ENCODE assay signal across 20 cellular contexts in genomic region chr7:5672468-5672867, GRCh38.
DNase-seq lines count a peak whose midpoint lies in the region; ATAC-seq, FAIRE-seq and TF ChIP-seq lines count a peak whose summit lies in the region.
"Had no signal": no experiment of that assay in that cellular context is flagged by ENCODE, and none has a peak within 500 bp of the region (broad histone marks: within the 10 kb centered on the region; RNA-seq: fewer than 3 reads in every experiment).

No MANE protein-coding gene starts in this region.

- POLR2A ChIA-PET in activated CD8-positive, alpha-beta T cell treated with anti-CD3 and anti-CD28 coated beads for 36 hours (lab: Charles Lee), result no interaction called here
- POLR2A ChIA-PET in activated CD8-positive, alpha-beta T cell treated with anti-CD3 and anti-CD28 coated beads, Interleukin-2, amount 10 ng/mL, durations not matched to agents 7 days and 5 days (lab: Charles Lee), result no interaction called here

- H3K36me3 Mint-ChIP-seq in activated CD8-positive, alpha-beta T cell treated with anti-CD3 and anti-CD28 coated beads for 36 hours (ENCODE audit: low read depth), result peaks cover 16% of the 10 kb centered on the region
- peaks cover 9% of the 10 kb centered on the region for H3K36me3 Mint-ChIP-seq in activated CD8-positive, alpha-beta T cell treated with anti-CD3 and anti-CD28 coated beads, Interleukin-2, amount 10 ng/mL, durations not matched to agents 7 days and 5 days (ENCODE audit: low read depth)
- peaks cover 6% of the 10 kb centered on the region for H3K36me3 Mint-ChIP-seq in chondrocyte (ENCODE audit: low read depth)

- no peak for DNase-seq in activated CD8-positive, alpha-beta T cell treated with anti-CD3 and anti-CD28 coated beads for 36 hours
- DNase-seq in activated CD8-positive, alpha-beta T cell treated with anti-CD3 and anti-CD28 coated beads, Interleukin-2, amount 10 ng/mL, durations not matched to agents 7 days and 5 days, result no peak
- DNase-seq in chondrocyte (ENCODE audit: low spot score), result no peak
- no peak for DNase-seq in upper lobe of right lung
- no peak for DNase-seq in GM19239 (ENCODE audit: insufficient read length, low spot score)
- DNase-seq in NCI-H82 treated with DMSO at 0.1 percent for 48 hours (lab: John Stamatoyannopoulos, UW; ENCODE audit: unreplicated experiment), result no peak
- DNase-seq in RPMI8226, result no peak
- DNase-seq: activated CD4-positive, alpha-beta T cell treated with anti-CD3 and anti-CD28 coated beads for 48 hours; DMS79; heart left ventricle; KG1; NCI-H82 had no signal

- no peak for FAIRE-seq in GM19239 (lab: Jason Lieb, UNC)
- FAIRE-seq: bronchial epithelial cell, keratinocyte, RCC 7860 had no signal

- no peak for ATAC-seq in activated CD8-positive, alpha-beta T cell treated with anti-CD3 and anti-CD28 coated beads for 36 hours
- no peak for ATAC-seq in activated CD8-positive, alpha-beta T cell treated with anti-CD3 and anti-CD28 coated beads, Interleukin-2, amount 10 ng/mL, durations not matched to agents 7 days and 5 days
- no peak for ATAC-seq in upper lobe of right lung
- ATAC-seq: heart left ventricle had no signal

- H3K9me3 Mint-ChIP-seq in activated CD8-positive, alpha-beta T cell treated with anti-CD3 and anti-CD28 coated beads for 36 hours, result no peaks in the 10 kb centered on the region
- no peaks in the 10 kb centered on the region for H3K9me3 Mint-ChIP-seq in activated CD8-positive, alpha-beta T cell treated with anti-CD3 and anti-CD28 coated beads, Interleukin-2, amount 10 ng/mL, durations not matched to agents 7 days and 5 days (ENCODE audit: insufficient read depth)
- no peaks in the 10 kb centered on the region for H3K9me3 Mint-ChIP-seq in chondrocyte (ENCODE audit: low read depth)

- H3K27ac ChIP-seq in muscle layer of duodenum (ENCODE audit: low read length) (peak overlapping the region; percentile 21), upper lobe of right lung (peak overlapping the region; percentile 11)
- H3K27ac ChIP-seq: 22Rv1, suprapubic skin had no signal

- intact Hi-C loops in activated CD8-positive, alpha-beta T cell treated with anti-CD3 and anti-CD28 coated beads for 36 hours (cut with micrococcal nuclease), result no loop called here
- intact Hi-C loops in upper lobe of right lung (cut with DNase I), result no loop called here

- H3K9me3 ChIP-seq in muscle layer of duodenum (ENCODE audit: control insufficient read depth in 1 of 2, low read length in 2 of 2) (no peaks in the 10 kb centered on the region), upper lobe of right lung (no peaks in the 10 kb centered on the region)
- H3K9me3 ChIP-seq: BLaER1 treated with 17β-estradiol and CSF1 and Interleukin-3, amounts not matched to agents 10 nM and 100 nM; heart left ventricle; suprapubic skin had no signal

- H3K27ac Mint-ChIP-seq in activated CD8-positive, alpha-beta T cell treated with anti-CD3 and anti-CD28 coated beads for 36 hours, result peak overlapping the region; percentile 9
- no peak overlapping the region for H3K27ac Mint-ChIP-seq in activated CD8-positive, alpha-beta T cell treated with anti-CD3 and anti-CD28 coated beads, Interleukin-2, amount 10 ng/mL, durations not matched to agents 7 days and 5 days
- peak overlapping the region; percentile 65 for H3K27ac Mint-ChIP-seq in chondrocyte (ENCODE audit: unreplicated experiment)

- H3K36me3 ChIP-seq in muscle layer of duodenum (ENCODE audit: control insufficient read depth in 1 of 2, insufficient read depth in 2 of 2, low read length in 2 of 2) (peaks cover 0 to 3% of the 10 kb centered on the region in 2 donors), upper lobe of right lung (no peaks in the 10 kb centered on the region)
- H3K36me3 ChIP-seq: suprapubic skin had no signal

- H3K4me1 ChIP-seq in muscle layer of duodenum (ENCODE audit: control insufficient read depth in 1 of 2, insufficient read depth in 2 of 2, low read length in 2 of 2) (peaks cover 16 to 51% of the 10 kb centered on the region in 2 donors), upper lobe of right lung (peaks cover 38% of the 10 kb centered on the region)

- H3K27me3 Mint-ChIP-seq in activated CD8-positive, alpha-beta T cell treated with anti-CD3 and anti-CD28 coated beads for 36 hours, result no peaks in the 10 kb centered on the region
- H3K27me3 Mint-ChIP-seq in activated CD8-positive, alpha-beta T cell treated with anti-CD3 and anti-CD28 coated beads, Interleukin-2, amount 10 ng/mL, durations not matched to agents 7 days and 5 days (ENCODE audit: low read depth), result no peaks in the 10 kb centered on the region
- no peaks in the 10 kb centered on the region for H3K27me3 Mint-ChIP-seq in chondrocyte (ENCODE audit: low read depth)

- H3K4me1 Mint-ChIP-seq in activated CD8-positive, alpha-beta T cell treated with anti-CD3 and anti-CD28 coated beads for 36 hours (ENCODE audit: low read depth), result peaks cover 26% of the 10 kb centered on the region
- peaks cover 16% of the 10 kb centered on the region for H3K4me1 Mint-ChIP-seq in activated CD8-positive, alpha-beta T cell treated with anti-CD3 and anti-CD28 coated beads, Interleukin-2, amount 10 ng/mL, durations not matched to agents 7 days and 5 days (ENCODE audit: low read depth)
- peaks cover 9% of the 10 kb centered on the region for H3K4me1 Mint-ChIP-seq in chondrocyte (ENCODE audit: low read depth)

- CTCF ChIA-PET in activated CD8-positive, alpha-beta T cell treated with anti-CD3 and anti-CD28 coated beads for 36 hours (lab: Charles Lee), result interaction anchor here (1.0 kb wide), 1 partner anchor 32 kb away, joined by 3 read pairs; no protein-coding TSS in a partner anchor
- CTCF ChIA-PET in activated CD8-positive, alpha-beta T cell treated with anti-CD3 and anti-CD28 coated beads, Interleukin-2, amount 10 ng/mL, durations not matched to agents 7 days and 5 days (lab: Charles Lee), result interaction anchor here (1.2 to 6.8 kb wide), 3 partner anchors 7 to 21 kb away, joined by 3 to 57 read pairs (median 3); no protein-coding TSS in a partner anchor

- H3K4me3 Mint-ChIP-seq in activated CD8-positive, alpha-beta T cell treated with anti-CD3 and anti-CD28 coated beads for 36 hours, result no peak overlapping the region
- no peak overlapping the region for H3K4me3 Mint-ChIP-seq in activated CD8-positive, alpha-beta T cell treated with anti-CD3 and anti-CD28 coated beads, Interleukin-2, amount 10 ng/mL, durations not matched to agents 7 days and 5 days
- H3K4me3 Mint-ChIP-seq in chondrocyte (ENCODE audit: unreplicated experiment), result no peak overlapping the region

- H3K27me3 ChIP-seq in muscle layer of duodenum (ENCODE audit: low read depth, low read length) (no peaks in the 10 kb centered on the region), upper lobe of right lung (no peaks in the 10 kb centered on the region)
- H3K27me3 ChIP-seq: BLaER1 treated with 17β-estradiol and CSF1 and Interleukin-3, amounts not matched to agents 10 nM and 100 nM; dorsolateral prefrontal cortex; heart left ventricle; suprapubic skin had no signal

- TF ChIP-seq CTCF in activated CD8-positive, alpha-beta T cell treated with anti-CD3 and anti-CD28 coated beads for 36 hours (IDR thresholded peaks at IDR 0.05), result no peak
- TF ChIP-seq CTCF in chondrocyte (IDR thresholded peaks at IDR 0.05) (no peak), upper lobe of right lung (IDR thresholded peaks at IDR 0.05) (no peak)

- H3K4me3 ChIP-seq in muscle layer of duodenum (ENCODE audit: low read depth in 1 of 2, low read length in 2 of 2) (no peak overlapping the region), upper lobe of right lung (no peak overlapping the region)
- H3K4me3 ChIP-seq: BLaER1 treated with 17β-estradiol and CSF1 and Interleukin-3, amounts not matched to agents 10 nM and 100 nM; dorsolateral prefrontal cortex; heart left ventricle; suprapubic skin had no signal
